ENCODE assay signal across 8 cellular contexts in the genomic region with DNA sequence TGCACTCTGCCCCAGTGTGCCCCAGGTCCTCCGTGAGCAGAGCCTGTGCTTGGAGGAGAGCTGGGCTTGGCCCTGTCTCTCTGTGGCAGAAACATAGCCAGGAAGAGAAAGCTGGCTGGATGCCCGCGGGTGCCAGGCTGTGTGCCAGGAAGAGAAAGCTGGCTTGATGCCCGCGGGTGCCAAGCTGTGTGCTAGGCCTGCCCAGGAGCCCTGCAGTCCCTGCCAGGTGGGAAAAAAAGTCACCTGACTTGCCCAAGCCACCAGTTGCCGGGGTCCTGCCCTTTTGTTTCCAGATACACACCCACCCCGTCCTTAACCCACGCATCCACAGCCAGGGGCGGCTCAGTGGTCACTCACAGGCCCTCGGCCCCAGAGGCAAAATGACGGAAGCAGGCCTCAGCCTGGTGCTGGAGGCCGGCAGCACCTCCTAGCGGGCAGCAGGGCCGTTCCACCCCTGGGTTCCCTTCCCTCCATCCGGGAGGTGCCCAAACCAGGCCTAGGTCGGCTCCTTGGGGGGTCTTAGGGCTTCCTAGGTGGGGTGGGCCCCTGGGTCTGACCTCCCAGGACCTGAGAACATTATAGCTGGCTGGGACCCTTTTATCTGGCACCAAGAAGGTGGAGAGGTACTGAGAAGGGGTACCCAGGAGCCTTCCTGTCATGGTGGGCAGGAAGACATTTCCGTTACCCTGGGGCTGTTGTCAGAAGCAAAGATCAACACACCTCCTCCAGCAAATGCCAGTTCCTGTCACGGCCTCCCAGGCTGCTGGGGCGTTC. TPM values are rescaled to one million over a fixed set of nuclear protein-coding genes. Genes with fewer than 3 reads are reported as not detected.
A peak's percentile ranks its signal among the peaks of the same experiment; 100 is the strongest.
DNase-seq lines count a peak whose midpoint lies in the region; ATAC-seq and TF ChIP-seq lines count a peak whose summit lies in the region.

No MANE protein-coding gene starts in this region.

- H3K79me1 ChIP-seq in H9 (ENCODE audit: insufficient read depth, low read depth, low read length, poor library complexity, severe bottlenecking) = no peaks in the 10 kb centered on the region

- H2BK12ac ChIP-seq in H9 (ENCODE audit: insufficient read length, low read depth, low read length) = no peak overlapping the region

- H3K27me3 ChIP-seq in H9 (ENCODE audit: insufficient read depth, low read length) (no peaks in the 10 kb centered on the region; the same call in 1 of the 2 replicates), RWPE2 (ENCODE audit: insufficient read depth, poor library complexity, severe bottlenecking) (no peaks in the 10 kb centered on the region)

- no peaks in the 10 kb centered on the region for H3K36me3 Mint-ChIP-seq in H9 (ENCODE audit: insufficient read depth in 1 of 3, low read depth in 3 of 3)
- peaks cover 3% of the 10 kb centered on the region for H3K36me3 Mint-ChIP-seq in activated naive CD8-positive, alpha-beta T cell

- ATAC-seq in RWPE2 (ENCODE audit: low read depth) (peak; percentile 57), GM19395 (IDR thresholded peaks at IDR 0.05; ENCODE audit: unreplicated experiment) (no peak)

- H3K27ac ChIP-seq in H9 (ENCODE audit: insufficient read length, low read depth, low read length) (no peak overlapping the region), RWPE2 (ENCODE audit: poor library complexity, severe bottlenecking) (peak overlapping the region; percentile 65)

- H2AFZ ChIP-seq in H9 (ENCODE audit: low read length) = no peak overlapping the region

- no peak overlapping the region for H3K9ac ChIP-seq in H9 (ENCODE audit: extremely low read depth, insufficient read length, low read length)

- no peak overlapping the region for H2AK5ac ChIP-seq in H9 (ENCODE audit: insufficient read length, low read length)

- H4K5ac ChIP-seq in H9 (ENCODE audit: insufficient read length, low read depth, low read length) = no peak overlapping the region

- H3K4me2 ChIP-seq in H9 (ENCODE audit: insufficient read depth, insufficient read length, low read length) = no peak overlapping the region

- no peak overlapping the region for H3K56ac ChIP-seq in H9 (ENCODE audit: insufficient read length, low read depth, low read length)

- TF ChIP-seq CTCF in H9 (conservative IDR thresholded peaks at IDR 0.05) = peak; percentile 53
- TF ChIP-seq CTCF in RWPE2 (IDR thresholded peaks at IDR 0.05; ENCODE audit: poor library complexity, severe bottlenecking) = peak; percentile 59

- no peak overlapping the region for H3K4me3 ChIP-seq in RWPE2 (ENCODE audit: severe bottlenecking)

- H4K91ac ChIP-seq in H9 (ENCODE audit: insufficient read length, low read depth, low read length) = no peak overlapping the region

- H3K79me2 ChIP-seq in H9 (ENCODE audit: insufficient read depth, low read length) = no peaks in the 10 kb centered on the region

- H3K23ac ChIP-seq in H9 (ENCODE audit: insufficient read length, low read depth, low read length) = no peak overlapping the region

- no peak overlapping the region for H2BK20ac ChIP-seq in H9 (ENCODE audit: low read depth, low read length, poor library complexity, severe bottlenecking)

- H3K23me2 ChIP-seq in H9 (ENCODE audit: insufficient read length, low read depth, low read length, poor library complexity, severe bottlenecking) = no peaks in the 10 kb centered on the region

- H4K8ac ChIP-seq in H9 (replicated peaks; ENCODE audit: insufficient read length, low read depth, low read length) = no peak overlapping the region

- 0 out of 5 replicates have a peak overlapping the region, but pooled peaks of 1 of the 2 experiments have one; percentile 27 for H3K4me3 Mint-ChIP-seq in H9
- H3K4me3 Mint-ChIP-seq in activated naive CD8-positive, alpha-beta T cell = peak overlapping the region; percentile 80

- H3K14ac ChIP-seq in H9 (ENCODE audit: insufficient read depth, low read length) = no peak overlapping the region

- no peak overlapping the region for H3K18ac ChIP-seq in H9 (ENCODE audit: insufficient read length, low read depth, low read length)

- peaks cover 8% of the 10 kb centered on the region for H3K27me3 Mint-ChIP-seq in H9 (ENCODE audit: low read depth)
- H3K27me3 Mint-ChIP-seq in activated naive CD8-positive, alpha-beta T cell = no peaks in the 10 kb centered on the region

- no peak overlapping the region for H2BK120ac ChIP-seq in H9 (ENCODE audit: low read depth, low read length, poor library complexity, severe bottlenecking)

- H3K4me1 ChIP-seq in H9 (ENCODE audit: insufficient read depth, low read length) = no peaks in the 10 kb centered on the region
- peaks cover 41% of the 10 kb centered on the region for H3K4me1 ChIP-seq in RWPE2 (ENCODE audit: insufficient read depth, poor library complexity, severe bottlenecking)

- peaks cover 0 to 9% of the 10 kb centered on the region in 2 experiments; a peak in 2 of 4 replicates for H3K4me1 Mint-ChIP-seq in H9
- peaks cover 70% of the 10 kb centered on the region for H3K4me1 Mint-ChIP-seq in activated naive CD8-positive, alpha-beta T cell (ENCODE audit: low read depth)

- H3K36me3 ChIP-seq in RWPE2 (ENCODE audit: low read depth) = no peaks in the 10 kb centered on the region

- H3T11ph ChIP-seq in H9 (ENCODE audit: low read length) = no peak overlapping the region

- no peak overlapping the region for H3K27ac Mint-ChIP-seq in H9
- H3K27ac Mint-ChIP-seq in activated naive CD8-positive, alpha-beta T cell = peak overlapping the region; percentile 93

- peak; percentile 35 for DNase-seq in A172 (ENCODE audit: low spot score)
- DNase-seq in H9 = no peak
- DNase-seq in RWPE2 (ENCODE audit: low spot score) = no peak
- peak in 48 of 51 donors; percentile 16 to 86 (median 62) for DNase-seq in hypothalamus (lab: John Stamatoyannopoulos, UW)
- DNase-seq in stimulated activated CD4-positive, alpha-beta T cell treated with anti-CD3 and anti-CD28 coated beads, Interleukin-4, amount 100 ng/mL, for 24 hours = peak; percentile 51
- DNase-seq in islet precursor cell = no peak

- no CpG with 5 or more reads among the region's 19 CpGs for WGBS in H9 (ENCODE audit: extremely low coverage, insufficient read length, low lambda C conversion rate)

- H3K4ac ChIP-seq in H9 (ENCODE audit: low read depth, low read length) = no peak overlapping the region

- H3K9me3 Mint-ChIP-seq in H9 = peaks cover 0 to 4% of the 10 kb centered on the region in 2 experiments; a peak in 1 of 5 replicates
- H3K9me3 Mint-ChIP-seq in activated naive CD8-positive, alpha-beta T cell (ENCODE audit: low read depth) = no peaks in the 10 kb centered on the region

- no peaks in the 10 kb centered on the region for H3K9me3 ChIP-seq in H9 (ENCODE audit: control insufficient read depth, low read depth, low read length)
- no peaks in the 10 kb centered on the region for H3K9me3 ChIP-seq in RWPE2 (ENCODE audit: severe bottlenecking)

- H2BK5ac ChIP-seq in H9 (ENCODE audit: insufficient read length, low read length) = no peak overlapping the region

- no peaks in the 10 kb centered on the region for H4K20me1 ChIP-seq in H9 (ENCODE audit: control insufficient read depth, insufficient read depth, insufficient read length)

- no peak overlapping the region for H2BK15ac ChIP-seq in H9 (ENCODE audit: low read depth, low read length)

RNA-seq across cellular contexts. Expression of gene ITGB2, which starts 9.1 kb away (rescaled TPM):
- total RNA-seq in A172 (2014; rRNA removed; shearing (Covaris generic)) = 0.19 and 1.2 TPM in 2 replicates
- total RNA-seq in H9 (2021) = 0.61 and 1.1 TPM in 2 replicates

RNA-seq across cellular contexts. Expression of gene SLX9, which starts 28.3 kb away (rescaled TPM):
- total RNA-seq in A172 (2014; rRNA removed; shearing (Covaris generic)) = 33.6 and 42.6 TPM in 2 replicates
- total RNA-seq in H9 (2021) = 74.3 and 76.4 TPM in 2 replicates

RNA-seq across cellular contexts. Expression of gene PTTG1IP, which starts 38.1 kb away (rescaled TPM):
- 637 and 713 TPM in 2 replicates for total RNA-seq in A172 (2014; rRNA removed; shearing (Covaris generic))
- total RNA-seq in H9 (2021) = 107 and 112 TPM in 2 replicates

Comparison
In these comparisons a context has a peak if more than half of its experiments do, and no peak if none do; other contexts are left out.
1. DNase-seq: peak in A172 (single experiment), hypothalamus (48 of 51) and stimulated activated CD4-positive, alpha-beta T cell treated with anti-CD3 and anti-CD28 coated beads, Interleukin-4, amount 100 ng/mL, for 24 hours (single experiment); none in H9 (single experiment), RWPE2 (single experiment) and islet precursor cell (single experiment).